Comparison of ENCODE assay signal across 8 cellular contexts in genomic region chr17:7314719-7315569, GRCh38. TPM values are rescaled to one million over a fixed set of nuclear protein-coding genes. Genes with fewer than 3 reads are reported as not detected.
A peak's percentile ranks its signal among the peaks of the same experiment; 100 is the strongest.
DNase-seq lines count a peak whose midpoint lies in the region; ATAC-seq and TF ChIP-seq lines count a peak whose summit lies in the region.

Gene GPS2 (minus strand): TSS chr17:7315360. CDS start chr17:7315052, 308 bp downstream.

- no TSS peak for BruUV-seq in Panc1 (replicated peaks; lab: Mats Ljungman, UMichigan)

- peak within 1 kb of the TSS; percentile 82 for H3K9ac ChIP-seq in muscle layer of colon (ENCODE audit: low read length)

- no peaks in the 10 kb centered on the region for H3K9me3 Mint-ChIP-seq in activated T-cell treated with anti-CD3 and anti-CD28 coated beads, Interleukin-2, amount 50 U/mL, for 72 hours

- no peak for TF ChIP-seq CTCF in Panc1 (IDR thresholded peaks at IDR 0.05)

- H3K36me3 ChIP-seq in Panc1 (ENCODE audit: control insufficient read depth, insufficient read depth, low read length) (peaks cover 25% of the 10 kb centered on the region), muscle layer of colon (ENCODE audit: insufficient read depth, low read length) (peaks cover 68% of the 10 kb centered on the region)

- DNase-seq in D341Med (ENCODE audit: low spot score) (peak; percentile 89), HuH-7 (ENCODE audit: low spot score) (peak; percentile 86), Panc1 (ENCODE audit: low read depth, low spot score) (no peak)
- peak; percentile 94 to 97 for DNase-seq in activated T-cell treated with anti-CD3 and anti-CD28 coated beads, Interleukin-2, amount 50 U/mL, for 72 hours
- peak; percentile 96 for DNase-seq in stimulated activated CD8-positive, alpha-beta memory T cell treated with anti-CD3 and anti-CD28 coated beads, Interleukin-4, amount 100 ng/mL, for 48 hours

- peak within 1 kb of the TSS; percentile 91 for H3K27ac ChIP-seq in Panc1 (ENCODE audit: low read length)
- H3K27ac ChIP-seq in muscle layer of colon (ENCODE audit: low read depth, low read length), result peak within 1 kb of the TSS; percentile 95

- peaks cover 62% of the 10 kb centered on the region for H3K4me1 Mint-ChIP-seq in activated T-cell treated with anti-CD3 and anti-CD28 coated beads, Interleukin-2, amount 50 U/mL, for 72 hours (ENCODE audit: low read depth)

- POLR2A ChIA-PET in Panc1 (lab: Charles Lee), result interaction anchor here (0.5 kb wide), 1 partner anchor 198 kb away, joined by 3 read pairs; no protein-coding TSS in a partner anchor

- H3K27ac Mint-ChIP-seq in activated T-cell treated with anti-CD3 and anti-CD28 coated beads, Interleukin-2, amount 50 U/mL, for 72 hours, result peak within 1 kb of the TSS; percentile 92

- ATAC-seq in GM21423 (IDR thresholded peaks at IDR 0.05; ENCODE audit: unreplicated experiment) (peak; percentile 69), Panc1 (peak; percentile 87), esophagus mucosa (peak; percentile 79)
- peak; percentile 89 to 91 for ATAC-seq in activated T-cell treated with anti-CD3 and anti-CD28 coated beads, Interleukin-2, amount 50 U/mL, for 72 hours (replicated peaks in 1 of 2)

- in situ Hi-C loops in Panc1 (cut with HindIII; ENCODE audit: low pct_unique_long_range_greater_than_20kb, low sequenced_read_pairs), result no loop called here

- H3K4me1 ChIP-seq in Panc1 (ENCODE audit: control insufficient read depth, insufficient read depth, low read length) (peaks cover 33% of the 10 kb centered on the region), muscle layer of colon (ENCODE audit: insufficient read depth, low read length) (peaks cover 37% of the 10 kb centered on the region)

- no peaks in the 10 kb centered on the region for H3K27me3 ChIP-seq in Panc1 (ENCODE audit: control insufficient read depth, insufficient read depth, low read length)
- H3K27me3 ChIP-seq in muscle layer of colon (ENCODE audit: control insufficient read depth in 1 of 2, insufficient read depth in 2 of 2, low read length in 2 of 2), result no peaks in the 10 kb centered on the region

- intact Hi-C loops in Panc1 (cut with micrococcal nuclease; ENCODE audit: unreplicated experiment), result no loop called here

- CTCF ChIA-PET in Panc1 (lab: Charles Lee), result no interaction called here

- H3K4me3 Mint-ChIP-seq in activated T-cell treated with anti-CD3 and anti-CD28 coated beads, Interleukin-2, amount 50 U/mL, for 72 hours, result peak within 1 kb of the TSS; percentile 93 to 96

- H3K9me3 ChIP-seq in Panc1 (ENCODE audit: control insufficient read depth, insufficient read depth, low read depth, low read length) (no peaks in the 10 kb centered on the region), muscle layer of colon (ENCODE audit: low read length) (no peaks in the 10 kb centered on the region)

- peak within 1 kb of the TSS; percentile 66 to 75 for H3K4me3 ChIP-seq in Panc1 (ENCODE audit: low read depth in 2 of 2, low read length in 2 of 2)
- peak within 1 kb of the TSS; percentile 39 to 77 for H3K4me3 ChIP-seq in muscle layer of colon (ENCODE audit: low read depth in 1 of 2, low read length in 2 of 2)

- H3K27me3 Mint-ChIP-seq in activated T-cell treated with anti-CD3 and anti-CD28 coated beads, Interleukin-2, amount 50 U/mL, for 72 hours (ENCODE audit: low read depth), result no peaks in the 10 kb centered on the region

- H3K36me3 Mint-ChIP-seq in activated T-cell treated with anti-CD3 and anti-CD28 coated beads, Interleukin-2, amount 50 U/mL, for 72 hours (ENCODE audit: insufficient read depth in 2 of 2), result peaks cover 22 to 25% of the 10 kb centered on the region in 2 donors

RNA-seq across cellular contexts. Expression of gene GPS2, which starts in this region (rescaled TPM):
- total RNA-seq in Panc1 (2021; ENCODE audit: unreplicated experiment) (96.6 TPM), esophagus mucosa (38.9 TPM)
- 119 TPM for polyA plus RNA-seq in Panc1 (2012; ENCODE audit: insufficient read length)
- 10 to 100 TPM; 50.5 to 50.7 TPM for total RNA-seq in activated T-cell treated with anti-CD3 and anti-CD28 coated beads, Interleukin-2, amount 50 U/mL, for 72 hours
